1 cellular context compared by ENCODE assay signal in genomic region chr7:20786779-20787651, GRCh38.
TF ChIP-seq lines count a peak whose summit lies in the region.

Gene SP8, minus strand, starts transcription at chr7:20786886. Its CDS starts 88 bp downstream, at chr7:20786798.

TF ChIP-seq in K562, 482 proteins besides CTCF, POLR2A, EP300 and RAD21 (continued from another document and continues in another):
- TF ChIP-seq ATF3 (IDR thresholded peaks at IDR 0.05), result no peak
- TF ChIP-seq ATF3 (CRISPR knock-in tag; conservative IDR thresholded peaks at IDR 0.05), result no peak
- TF ChIP-seq ETS1 (conservative IDR thresholded peaks at IDR 0.05; ENCODE audit: control insufficient read depth, low read depth, low read length), result no peak
- TF ChIP-seq USF2 (CRISPR knock-in tag; IDR thresholded peaks at IDR 0.05), result no peak
- TF ChIP-seq ZBTB1 (CRISPR knock-in tag; IDR thresholded peaks at IDR 0.05; ENCODE audit: borderline replicate concordance, low read depth), result no peak
- TF ChIP-seq STAT5B (CRISPR knock-in tag; IDR thresholded peaks at IDR 0.05), result no peak
- TF ChIP-seq THRB (CRISPR knock-in tag; conservative IDR thresholded peaks at IDR 0.05), result peak; percentile 77; the same call in 1 of the 2 replicates
- no peak for TF ChIP-seq ELK1 (CRISPR knock-in tag; IDR thresholded peaks at IDR 0.05)
- TF ChIP-seq E2F6 (IDR thresholded peaks at IDR 0.05; ENCODE audit: borderline replicate concordance in 1 of 2, extremely low read depth in 1 of 2, insufficient read depth in 1 of 2, insufficient read length in 1 of 2, low read depth in 1 of 2, low read length in 1 of 2, poor library complexity in 1 of 2, severe bottlenecking in 1 of 2), result peak in 1 of 2 experiments; percentile 71
- no peak for TF ChIP-seq ADNP (tag; IDR thresholded peaks at IDR 0.05)
- TF ChIP-seq TFE3 (CRISPR knock-in tag; IDR thresholded peaks at IDR 0.05), result no peak
- no peak for TF ChIP-seq MBD2 (IDR thresholded peaks at IDR 0.05; ENCODE audit: borderline replicate concordance, low read depth)
- no peak for TF ChIP-seq ZNF785 (CRISPR knock-in tag; IDR thresholded peaks at IDR 0.05)
- TF ChIP-seq ZNF197 (CRISPR knock-in tag; IDR thresholded peaks at IDR 0.05; ENCODE audit: low read depth), result no peak
- TF ChIP-seq CEBPZ (IDR thresholded peaks at IDR 0.05; ENCODE audit: borderline replicate concordance, low read depth, low read length), result no peak
- TF ChIP-seq TCF7 (IDR thresholded peaks at IDR 0.05; ENCODE audit: borderline replicate concordance), result peak; percentile 98
- no peak for TF ChIP-seq MCM5 (IDR thresholded peaks at IDR 0.05; ENCODE audit: low read depth)
- peak in 1 of 2 experiments; percentile 93; a peak in 2 of 4 replicates for TF ChIP-seq HDAC1 (IDR thresholded peaks at IDR 0.05)
- TF ChIP-seq TCF15 (CRISPR knock-in tag; IDR thresholded peaks at IDR 0.05), result no peak
- TF ChIP-seq MNT (conservative IDR thresholded peaks at IDR 0.05), result peak; percentile 36 to 72; a peak in 2 of 4 replicates
- peak; percentile 74 for TF ChIP-seq CTBP1 (IDR thresholded peaks at IDR 0.05; ENCODE audit: borderline replicate concordance)
- TF ChIP-seq ZNF766 (CRISPR knock-in tag; conservative IDR thresholded peaks at IDR 0.05), result no peak
- TF ChIP-seq PURB (CRISPR knock-in tag; IDR thresholded peaks at IDR 0.05; ENCODE audit: low read depth), result no peak
- peak; percentile 79 for TF ChIP-seq SUPT5H (IDR thresholded peaks at IDR 0.05)
- TF ChIP-seq ZNF695 (CRISPR knock-in tag; IDR thresholded peaks at IDR 0.05), result no peak
- no peak for TF ChIP-seq DDX20 (tag; IDR thresholded peaks at IDR 0.05; ENCODE audit: low read depth)
- peak; percentile 28 to 65; a peak in 2 of 4 replicates for TF ChIP-seq TRIM24 (IDR thresholded peaks at IDR 0.05)
- no peak for TF ChIP-seq HNRNPH1 (optimal IDR thresholded peaks at IDR 0.05; ENCODE audit: low read depth, low read length)
- TF ChIP-seq CAMTA2 (CRISPR knock-in tag; conservative IDR thresholded peaks at IDR 0.05), result no peak
- peak; percentile 50; the same call in 1 of the 2 replicates for TF ChIP-seq ZBTB7A (IDR thresholded peaks at IDR 0.05; ENCODE audit: borderline replicate concordance, control insufficient read depth, low read depth, low read length)
- no peak for TF ChIP-seq ZBTB11 (CRISPR knock-in tag; IDR thresholded peaks at IDR 0.05)
- no peak for TF ChIP-seq ZNF780A (CRISPR knock-in tag; IDR thresholded peaks at IDR 0.05)
- peak in 1 of 2 experiments; percentile 73; a peak in 2 of 4 replicates for TF ChIP-seq MAZ (CRISPR knock-in tag; conservative IDR thresholded peaks at IDR 0.05 in 1 of 2, IDR thresholded peaks at IDR 0.05 in 1 of 2)
- TF ChIP-seq SP1 (CRISPR knock-in tag; IDR thresholded peaks at IDR 0.05), result 0 out of 2 replicates have a peak, but pooled peaks have one; percentile 22
- TF ChIP-seq ZSCAN29 (IDR thresholded peaks at IDR 0.05), result no peak; the same call in 1 of the 2 replicates
- TF ChIP-seq RUNX1 (IDR thresholded peaks at IDR 0.05; ENCODE audit: low read depth), result no peak
- peak; percentile 89 for TF ChIP-seq DPF2 (IDR thresholded peaks at IDR 0.05)
- peak in 1 of 2 experiments; percentile 9; a peak in 1 of 4 replicates for TF ChIP-seq TBL1XR1 (IDR thresholded peaks at IDR 0.05; ENCODE audit: low read length in 2 of 2)
- TF ChIP-seq ZNF354B (CRISPR knock-in tag; IDR thresholded peaks at IDR 0.05), result no peak
- no peak for TF ChIP-seq ZNF408 (CRISPR knock-in tag; IDR thresholded peaks at IDR 0.05; ENCODE audit: low read depth)
- TF ChIP-seq NR2C1 (IDR thresholded peaks at IDR 0.05), result no peak
- no peak for TF ChIP-seq NR2C1 (tag; IDR thresholded peaks at IDR 0.05)
- no peak for TF ChIP-seq GTF2F1 (IDR thresholded peaks at IDR 0.05; ENCODE audit: low read depth, low read length)
- no peak for TF ChIP-seq ZKSCAN8 (CRISPR knock-in tag; IDR thresholded peaks at IDR 0.05)
- TF ChIP-seq IFI16 (CRISPR knock-in tag; IDR thresholded peaks at IDR 0.05), result no peak
- TF ChIP-seq SIN3B (IDR thresholded peaks at IDR 0.05; ENCODE audit: low read depth), result no peak
- TF ChIP-seq HNRNPLL (IDR thresholded peaks at IDR 0.05; ENCODE audit: low read depth, low read length, poor library complexity, severe bottlenecking), result peak; percentile 55
- peak; percentile 8; the same call in 1 of the 2 replicates for TF ChIP-seq TCF3 (CRISPR knock-in tag; IDR thresholded peaks at IDR 0.05)
- TF ChIP-seq EWSR1 (IDR thresholded peaks at IDR 0.05; ENCODE audit: borderline replicate concordance, low read depth, partially characterized antibody), result no peak
- TF ChIP-seq TAL1 (IDR thresholded peaks at IDR 0.05), result 0 out of 2 replicates have a peak, but pooled peaks have one; percentile 25
- TF ChIP-seq NFXL1 (CRISPR knock-in tag; IDR thresholded peaks at IDR 0.05), result no peak
